ENCODE assay signal across 8 cellular contexts in the genomic region with DNA sequence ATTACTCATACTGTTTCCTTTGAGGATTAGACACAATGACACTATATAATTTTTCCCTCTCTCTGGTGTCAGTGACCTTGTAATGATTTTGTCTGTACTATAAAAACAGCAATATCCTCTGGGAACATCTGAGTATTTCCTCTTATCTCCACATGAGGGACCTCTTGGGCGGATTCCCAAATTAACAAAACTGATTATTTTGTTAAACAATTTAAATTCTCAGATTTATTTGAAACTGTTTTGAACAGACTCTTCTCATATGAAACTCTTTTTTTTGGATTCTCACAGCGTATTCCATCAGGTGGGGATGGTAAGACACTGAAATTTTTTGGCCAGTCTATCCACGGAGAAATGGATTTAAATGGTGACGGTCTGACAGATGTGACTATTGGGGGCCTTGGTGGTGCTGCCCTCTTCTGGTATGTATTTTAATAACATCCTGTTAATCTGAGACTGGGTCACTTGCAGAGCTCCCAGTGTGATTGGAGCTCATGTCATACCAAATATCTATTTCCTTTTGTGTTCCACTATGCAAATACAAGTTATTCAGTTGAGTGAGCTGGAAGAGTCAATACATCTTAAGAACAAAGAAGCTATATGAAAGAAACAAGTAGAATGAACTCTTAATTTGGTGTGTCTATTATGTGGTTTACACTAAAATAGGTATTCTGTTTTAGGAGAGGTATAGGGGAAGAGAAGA.
DNase-seq lines count a peak whose midpoint lies in the region; ATAC-seq and FAIRE-seq lines count a peak whose summit lies in the region.

No MANE protein-coding gene starts in this region.

- no peaks in the 10 kb centered on the region for H3K36me3 Mint-ChIP-seq in activated CD4-positive, alpha-beta memory T cell treated with anti-CD3 and anti-CD28 coated beads for 36 hours

- H3K9me3 Mint-ChIP-seq in activated CD4-positive, alpha-beta memory T cell treated with anti-CD3 and anti-CD28 coated beads for 36 hours = no peaks in the 10 kb centered on the region

- H3K4me1 Mint-ChIP-seq in activated CD4-positive, alpha-beta memory T cell treated with anti-CD3 and anti-CD28 coated beads for 36 hours (ENCODE audit: low read depth) = peaks cover 6% of the 10 kb centered on the region

- no peak overlapping the region for H3K27ac Mint-ChIP-seq in activated CD4-positive, alpha-beta memory T cell treated with anti-CD3 and anti-CD28 coated beads for 36 hours

- H3K27me3 Mint-ChIP-seq in activated CD4-positive, alpha-beta memory T cell treated with anti-CD3 and anti-CD28 coated beads for 36 hours = no peaks in the 10 kb centered on the region

- DNase-seq in COLO668 (lab: John Stamatoyannopoulos, UW; ENCODE audit: unreplicated experiment) (peak; percentile 18), NCI-H526 treated with DMSO at 0.1 percent for 48 hours (lab: John Stamatoyannopoulos, UW) (peak; percentile 49), middle frontal gyrus (ENCODE audit: extremely low spot score, low spot score) (peak; percentile 22)
- DNase-seq in activated CD4-positive, alpha-beta memory T cell treated with anti-CD3 and anti-CD28 coated beads for 36 hours = peak; percentile 52
- DNase-seq in stimulated activated naive CD4-positive, alpha-beta T cell (lab: John Stamatoyannopoulos, UW) = peak in 5 of 6 experiments; percentile 10 to 81 (median 33)

- POLR2A ChIA-PET in activated CD4-positive, alpha-beta memory T cell treated with anti-CD3 and anti-CD28 coated beads for 36 hours (lab: Charles Lee) = interaction anchor here (0.9 kb wide), 1 partner anchor 116 kb away, joined by 4 read pairs; no protein-coding TSS in a partner anchor

- CTCF ChIA-PET in activated CD4-positive, alpha-beta memory T cell treated with anti-CD3 and anti-CD28 coated beads for 36 hours (lab: Charles Lee) = interaction anchor here (0.6 to 1.9 kb wide), 38 partner anchors 9 to 999 kb away, joined by 3 to 16 read pairs (median 3); a partner anchor contains a TSS

- intact Hi-C loops in activated CD4-positive, alpha-beta memory T cell treated with anti-CD3 and anti-CD28 coated beads for 36 hours (cut with micrococcal nuclease) = loop anchor here (1.0 to 10.0 kb wide), 5 partner anchors 115 to 261 kb away; a partner anchor contains a TSS

- ATAC-seq in GM19438 (IDR thresholded peaks at IDR 0.05; ENCODE audit: low read depth, unreplicated experiment) (peak; percentile 98), HG03460 (IDR thresholded peaks at IDR 0.05; ENCODE audit: unreplicated experiment) (peak; percentile 99)

- peak overlapping the region; percentile 36 for H3K4me3 Mint-ChIP-seq in activated CD4-positive, alpha-beta memory T cell treated with anti-CD3 and anti-CD28 coated beads for 36 hours

- peak; percentile 86 for FAIRE-seq in endometrium (lab: Jason Lieb, UNC)

Comparison
In these comparisons a context has a peak if more than half of its experiments do, and no peak if none do; other contexts are left out.
1. Peak in every context shown above with its lines: DNase-seq and ATAC-seq.